1 cellular context compared by ENCODE assay signal in genomic region chr20:38165089-38165965, GRCh38.
TF ChIP-seq lines count a peak whose summit lies in the region.

Gene TGM2 (minus strand): TSS chr20:38165270. CDS start chr20:38165198, 72 bp downstream.

TF ChIP-seq in HepG2, 621 proteins besides CTCF, POLR2A, EP300 and RAD21 (continued from another document and continues in another):
- no peak for TF ChIP-seq RNF219 (CRISPR knock-in tag; IDR thresholded peaks at IDR 0.05)
- TF ChIP-seq ZNF709 (CRISPR knock-in tag; IDR thresholded peaks at IDR 0.05), result peak; percentile 81; the same call in 1 of the 2 replicates
- TF ChIP-seq ZNF432 (CRISPR knock-in tag; IDR thresholded peaks at IDR 0.05; ENCODE audit: borderline replicate concordance), result no peak
- TF ChIP-seq NR3C1 (CRISPR knock-in tag; IDR thresholded peaks at IDR 0.05), result no peak; the same call in 1 of the 2 replicates
- peak; percentile 96 for TF ChIP-seq ZNF646 (CRISPR knock-in tag; IDR thresholded peaks at IDR 0.05)
- TF ChIP-seq ZNF232 (CRISPR knock-in tag; IDR thresholded peaks at IDR 0.05; ENCODE audit: borderline replicate concordance), result no peak
- TF ChIP-seq ZNF124 (CRISPR knock-in tag; IDR thresholded peaks at IDR 0.05), result peak; percentile 87
- TF ChIP-seq SYNCRIP (IDR thresholded peaks at IDR 0.05; ENCODE audit: insufficient read depth, low read depth, low read length), result no peak
- TF ChIP-seq ZNF337 (CRISPR knock-in tag; IDR thresholded peaks at IDR 0.05; ENCODE audit: borderline replicate concordance, low read depth), result 0 out of 2 replicates have a peak, but pooled peaks have one; percentile 56
- 0 out of 2 replicates have a peak, but pooled peaks have one; percentile 63 for TF ChIP-seq ZNF639 (CRISPR knock-in tag; conservative IDR thresholded peaks at IDR 0.05)
- no peak for TF ChIP-seq GRHL1 (CRISPR knock-in tag; conservative IDR thresholded peaks at IDR 0.05)
- TF ChIP-seq MAFF (IDR thresholded peaks at IDR 0.05; ENCODE audit: low read depth, low read length), result no peak
- no peak for TF ChIP-seq ZNF879 (CRISPR knock-in tag; IDR thresholded peaks at IDR 0.05)
- TF ChIP-seq LBX2 (CRISPR knock-in tag; IDR thresholded peaks at IDR 0.05; ENCODE audit: borderline replicate concordance), result 0 out of 2 replicates have a peak, but pooled peaks have one; percentile 44
- peak; percentile 80 for TF ChIP-seq THAP11 (CRISPR knock-in tag; IDR thresholded peaks at IDR 0.05)
- no peak for TF ChIP-seq ZSCAN30 (CRISPR knock-in tag; IDR thresholded peaks at IDR 0.05)
- no peak for TF ChIP-seq ZNF780A (CRISPR knock-in tag; IDR thresholded peaks at IDR 0.05)
- no peak for TF ChIP-seq GMEB2 (CRISPR knock-in tag; IDR thresholded peaks at IDR 0.05; ENCODE audit: low read depth)
- peak; percentile 45; the same call in 1 of the 2 replicates for TF ChIP-seq SNAPC4 (CRISPR knock-in tag; IDR thresholded peaks at IDR 0.05)
- 0 out of 2 replicates have a peak, but pooled peaks have one; percentile 22 for TF ChIP-seq IRX3 (CRISPR knock-in tag; IDR thresholded peaks at IDR 0.05; ENCODE audit: borderline replicate concordance, low read depth)
- no peak for TF ChIP-seq RBM22 (optimal IDR thresholded peaks at IDR 0.05; ENCODE audit: low read length)
- TF ChIP-seq ZNF746 (CRISPR knock-in tag; IDR thresholded peaks at IDR 0.05), result no peak
- no peak for TF ChIP-seq ZBTB1 (CRISPR knock-in tag; IDR thresholded peaks at IDR 0.05; ENCODE audit: borderline replicate concordance)
- no peak for TF ChIP-seq ZNF282 (IDR thresholded peaks at IDR 0.05; ENCODE audit: partially characterized antibody)
- TF ChIP-seq ZNF841 (CRISPR knock-in tag; IDR thresholded peaks at IDR 0.05; ENCODE audit: borderline replicate concordance), result no peak
- 0 out of 2 replicates have a peak, but pooled peaks have one; percentile 22 for TF ChIP-seq BRD4 (CRISPR knock-in tag; IDR thresholded peaks at IDR 0.05)
- TF ChIP-seq ZBTB4 (CRISPR knock-in tag; IDR thresholded peaks at IDR 0.05; ENCODE audit: borderline replicate concordance), result peak; percentile 67; the same call in 1 of the 2 replicates
- TF ChIP-seq ATF7 (IDR thresholded peaks at IDR 0.05), result no peak
- peak; percentile 58; the same call in 1 of the 2 replicates for TF ChIP-seq ATF7 (CRISPR knock-in tag; IDR thresholded peaks at IDR 0.05)
- TF ChIP-seq ZNF275 (CRISPR knock-in tag; IDR thresholded peaks at IDR 0.05; ENCODE audit: borderline replicate concordance), result 0 out of 2 replicates have a peak, but pooled peaks have one; percentile 69
- no peak for TF ChIP-seq KLF11 (CRISPR knock-in tag; IDR thresholded peaks at IDR 0.05)
